Comparison of ENCODE assay signal across 23 cellular contexts in the genomic region with DNA sequence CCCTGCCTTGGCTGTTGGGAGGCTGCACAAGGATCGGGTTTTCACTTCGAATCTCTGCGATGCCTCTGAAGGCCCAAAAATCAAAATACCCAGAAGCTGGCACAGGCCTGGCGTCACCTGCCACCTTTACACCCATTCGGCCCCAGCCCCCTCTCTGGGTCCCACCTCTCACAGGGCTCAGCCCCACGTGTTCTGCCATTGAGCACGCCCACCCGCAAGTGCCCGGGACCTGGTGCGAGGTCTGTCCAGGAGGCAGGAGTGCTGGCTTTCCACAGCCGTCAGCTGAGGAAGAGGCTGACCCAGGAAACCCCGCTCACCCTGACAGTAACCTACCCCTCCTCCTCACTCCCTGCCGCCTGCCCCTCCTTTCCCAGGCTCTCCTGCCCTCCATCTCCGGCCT. TPM values are rescaled to one million over a fixed set of nuclear protein-coding genes. Genes with fewer than 3 reads are reported as not detected.
DNase-seq lines count a peak whose midpoint lies in the region; ATAC-seq and TF ChIP-seq lines count a peak whose summit lies in the region.
"Had no signal": no experiment of that assay in that cellular context is flagged by ENCODE, and none has a peak within 500 bp of the region (broad histone marks: within the 10 kb centered on the region; RNA-seq: fewer than 3 reads in every experiment).

No MANE protein-coding gene starts in this region.

- CTCF ChIA-PET in activated CD8-positive, alpha-beta T cell treated with anti-CD3 and anti-CD28 coated beads, Interleukin-2, amount 10 ng/mL, durations not matched to agents 7 days and 5 days (lab: Charles Lee), result no interaction called here

- H3K4me1 Mint-ChIP-seq in stimulated activated naive CD8-positive, alpha-beta T cell treated with anti-CD3 and anti-CD28 coated beads, Interleukin-15, Interleukin-2, amounts not matched to agents 100 ng/mL and 50 ng/mL, for 24 hours (ENCODE audit: low read depth), result peaks cover 18% of the 10 kb centered on the region
- peaks cover 12% of the 10 kb centered on the region for H3K4me1 Mint-ChIP-seq in activated CD8-positive, alpha-beta T cell treated with anti-CD3 and anti-CD28 coated beads, Interleukin-2, amount 10 ng/mL, durations not matched to agents 7 days and 5 days (ENCODE audit: low read depth)
- H3K4me1 Mint-ChIP-seq in nephron progenitor cell, result peaks cover 37% of the 10 kb centered on the region

- no peak for TF ChIP-seq CTCF in nephron progenitor cell (IDR thresholded peaks at IDR 0.05)

- DNase-seq in stimulated activated naive CD8-positive, alpha-beta T cell treated with anti-CD3 and anti-CD28 coated beads, Interleukin-15, Interleukin-2, amounts not matched to agents 100 U/mL and 50 U/mL, for 24 hours, result no peak
- no peak for DNase-seq in activated CD8-positive, alpha-beta T cell treated with anti-CD3 and anti-CD28 coated beads, Interleukin-2, amount 10 ng/mL, durations not matched to agents 7 days and 5 days
- DNase-seq in nephron progenitor cell, result no peak
- DNase-seq in OCI-M1 (lab: John Stamatoyannopoulos, UW), result no peak
- no peak for DNase-seq in stimulated activated CD4-positive, alpha-beta T cell treated with anti-CD3 and anti-CD28 coated beads, Interleukin-4, amount 100 ng/mL, for 1 hour
- DNase-seq in NCI-H2196 (lab: John Stamatoyannopoulos, UW; ENCODE audit: unreplicated experiment), result no peak
- DNase-seq in activated effector memory CD4-positive, alpha-beta T cell treated with Interleukin-2 at 50 U/mL for 16 hours, result no peak
- DNase-seq: AML-193; Calu3; CD4-positive, CD25-positive, alpha-beta regulatory T cell; MV-4-11; NCI-H1436; NCI-H2029 treated with DMSO at 0.1 percent for 48 hours; NCI-H226; NCI-H526 treated with DMSO at 0.1 percent for 48 hours; NK-92 treated with Interleukin-12 subunit alpha and Interleukin-12 subunit beta, amount 100 ng/mL, for 24 hours; SHP77 had no signal

- POLR2A ChIA-PET in activated CD8-positive, alpha-beta T cell treated with anti-CD3 and anti-CD28 coated beads, Interleukin-2, amount 10 ng/mL, durations not matched to agents 7 days and 5 days (lab: Charles Lee), result interaction anchor here (0.6 to 1.5 kb wide), 2 partner anchors 10 to 1160 kb away, joined by 3 read pairs; no protein-coding TSS in a partner anchor

- H3K36me3 Mint-ChIP-seq in stimulated activated naive CD8-positive, alpha-beta T cell treated with anti-CD3 and anti-CD28 coated beads, Interleukin-15, Interleukin-2, amounts not matched to agents 100 ng/mL and 50 ng/mL, for 24 hours (ENCODE audit: low read depth), result peaks cover 77% of the 10 kb centered on the region
- peaks cover 67% of the 10 kb centered on the region for H3K36me3 Mint-ChIP-seq in activated CD8-positive, alpha-beta T cell treated with anti-CD3 and anti-CD28 coated beads, Interleukin-2, amount 10 ng/mL, durations not matched to agents 7 days and 5 days (ENCODE audit: low read depth)
- H3K36me3 Mint-ChIP-seq in nephron progenitor cell (ENCODE audit: low read depth), result peaks cover 77% of the 10 kb centered on the region

- no peaks in the 10 kb centered on the region for H3K27me3 Mint-ChIP-seq in stimulated activated naive CD8-positive, alpha-beta T cell treated with anti-CD3 and anti-CD28 coated beads, Interleukin-15, Interleukin-2, amounts not matched to agents 100 ng/mL and 50 ng/mL, for 24 hours
- H3K27me3 Mint-ChIP-seq in activated CD8-positive, alpha-beta T cell treated with anti-CD3 and anti-CD28 coated beads, Interleukin-2, amount 10 ng/mL, durations not matched to agents 7 days and 5 days (ENCODE audit: low read depth), result no peaks in the 10 kb centered on the region
- H3K27me3 Mint-ChIP-seq in nephron progenitor cell (ENCODE audit: low read depth, poor library complexity), result peaks cover 7% of the 10 kb centered on the region
- H3K27me3 Mint-ChIP-seq: CD4-positive, CD25-positive, alpha-beta regulatory T cell; IgD-negative memory B cell had no signal

- H3K9me3 Mint-ChIP-seq in stimulated activated naive CD8-positive, alpha-beta T cell treated with anti-CD3 and anti-CD28 coated beads, Interleukin-15, Interleukin-2, amounts not matched to agents 100 ng/mL and 50 ng/mL, for 24 hours, result no peaks in the 10 kb centered on the region
- H3K9me3 Mint-ChIP-seq in activated CD8-positive, alpha-beta T cell treated with anti-CD3 and anti-CD28 coated beads, Interleukin-2, amount 10 ng/mL, durations not matched to agents 7 days and 5 days (ENCODE audit: insufficient read depth), result no peaks in the 10 kb centered on the region
- no peaks in the 10 kb centered on the region for H3K9me3 Mint-ChIP-seq in nephron progenitor cell
- H3K9me3 Mint-ChIP-seq: CD4-positive, CD25-positive, alpha-beta regulatory T cell; IgD-negative memory B cell had no signal

- H3K4me3 Mint-ChIP-seq in stimulated activated naive CD8-positive, alpha-beta T cell treated with anti-CD3 and anti-CD28 coated beads, Interleukin-15, Interleukin-2, amounts not matched to agents 100 ng/mL and 50 ng/mL, for 24 hours, result no peak overlapping the region
- no peak overlapping the region for H3K4me3 Mint-ChIP-seq in activated CD8-positive, alpha-beta T cell treated with anti-CD3 and anti-CD28 coated beads, Interleukin-2, amount 10 ng/mL, durations not matched to agents 7 days and 5 days
- no peak overlapping the region for H3K4me3 Mint-ChIP-seq in nephron progenitor cell
- H3K4me3 Mint-ChIP-seq: CD4-positive, CD25-positive, alpha-beta regulatory T cell; IgD-negative memory B cell had no signal

- peak overlapping the region; percentile 29 for H3K27ac Mint-ChIP-seq in stimulated activated naive CD8-positive, alpha-beta T cell treated with anti-CD3 and anti-CD28 coated beads, Interleukin-15, Interleukin-2, amounts not matched to agents 100 ng/mL and 50 ng/mL, for 24 hours
- H3K27ac Mint-ChIP-seq in activated CD8-positive, alpha-beta T cell treated with anti-CD3 and anti-CD28 coated beads, Interleukin-2, amount 10 ng/mL, durations not matched to agents 7 days and 5 days, result peak overlapping the region; percentile 20
- peak overlapping the region; percentile 79 for H3K27ac Mint-ChIP-seq in nephron progenitor cell
- H3K27ac Mint-ChIP-seq: CD4-positive, CD25-positive, alpha-beta regulatory T cell had no signal

- no peak for ATAC-seq in stimulated activated naive CD8-positive, alpha-beta T cell treated with anti-CD3 and anti-CD28 coated beads, Interleukin-15, Interleukin-2, amounts not matched to agents 100 U/mL and 50 U/mL, for 24 hours
- ATAC-seq in activated CD8-positive, alpha-beta T cell treated with anti-CD3 and anti-CD28 coated beads, Interleukin-2, amount 10 ng/mL, durations not matched to agents 7 days and 5 days, result no peak
- ATAC-seq: GM12878, HCT116 had no signal

RNA-seq across cellular contexts. Expression of a gene that starts 13.7 kb away (rescaled TPM):
- 100 to 1,000 TPM; 151 to 152 TPM for total RNA-seq in activated CD8-positive, alpha-beta T cell treated with anti-CD3 and anti-CD28 coated beads, Interleukin-2, amount 10 ng/mL, durations not matched to agents 7 days and 5 days

RNA-seq across cellular contexts. Expression of a gene that starts 53.8 kb away (rescaled TPM):
- total RNA-seq in activated CD8-positive, alpha-beta T cell treated with anti-CD3 and anti-CD28 coated beads, Interleukin-2, amount 10 ng/mL, durations not matched to agents 7 days and 5 days, result not detected
- total RNA-seq: A673; Calu3; CD4-positive, CD25-positive, alpha-beta regulatory T cell; G401; GM12878 had no signal

Comparison
In these comparisons a context has a peak if more than half of its experiments do, and no peak if none do; other contexts are left out.
1. H3K27ac Mint-ChIP-seq: peak in every context shown above with its lines; median percentile 79 in nephron progenitor cell; 29 in stimulated activated naive CD8-positive, alpha-beta T cell treated with anti-CD3 and anti-CD28 coated beads, Interleukin-15, Interleukin-2, amounts not matched to agents 100 ng/mL and 50 ng/mL, for 24 hours; 20 in activated CD8-positive, alpha-beta T cell treated with anti-CD3 and anti-CD28 coated beads, Interleukin-2, amount 10 ng/mL, durations not matched to agents 7 days and 5 days.